In genomic region chr1:242321986-242322385, GRCh38 we compare ENCODE assay signal across 8 cellular contexts.
DNase-seq lines count a peak whose midpoint lies in the region; ATAC-seq, FAIRE-seq and TF ChIP-seq lines count a peak whose summit lies in the region.
"Not testable (repeated sequence)": the region's sequence is repeated elsewhere in the genome, so short reads cannot be mapped to it uniquely, and the experiment has no call there.

No MANE protein-coding gene starts in this region.

- peaks cover 13% of the 10 kb centered on the region for H3K9me3 Mint-ChIP-seq in progenitor cell of endocrine pancreas (ENCODE audit: low read depth)

- not testable (repeated sequence) for H3K4me1 Mint-ChIP-seq in progenitor cell of endocrine pancreas (ENCODE audit: low read depth)

- TF ChIP-seq POLR2A in A549 (IDR thresholded peaks at IDR 0.05; ENCODE audit: low read length) = not testable (repeated sequence)

- DNase-seq in A549 (ENCODE audit: low read depth in 1 of 2, low spot score in 1 of 2) (peak in 1 of 2 experiments; percentile 51), Daoy (ENCODE audit: low read depth) (peak; percentile 46), HT1080 (ENCODE audit: low read depth) (peak; percentile 70), astrocyte of the spinal cord (ENCODE audit: low read depth, low spot score) (peak; percentile 36), epithelial cell of esophagus (ENCODE audit: low read depth) (peak; percentile 51), kidney epithelial cell (ENCODE audit: low read depth) (peak; percentile 2)
- DNase-seq in RWPE2 (ENCODE audit: low spot score); progenitor cell of endocrine pancreas (ENCODE audit: low spot score, unreplicated experiment): not testable (repeated sequence)

- H3K4me2 ChIP-seq in A549 = peak overlapping the region; percentile 32

- WGBS in A549 (ENCODE audit: missing lambda C conversion rate) = 4% methylated on average over 7 of the region's 7 CpGs

- not testable (repeated sequence) for TF ChIP-seq CTCF in A549 (IDR thresholded peaks at IDR 0.05); RWPE2 (IDR thresholded peaks at IDR 0.05; ENCODE audit: poor library complexity, severe bottlenecking); astrocyte of the spinal cord (IDR thresholded peaks at IDR 0.05; ENCODE audit: low read depth, low read length); epithelial cell of esophagus (IDR thresholded peaks at IDR 0.05; ENCODE audit: insufficient read depth, low read depth, low read length, missing control alignments); kidney epithelial cell (IDR thresholded peaks at IDR 0.05; ENCODE audit: insufficient read depth, low read length, poor library complexity, severe bottlenecking); progenitor cell of endocrine pancreas (IDR thresholded peaks at IDR 0.05; ENCODE audit: unreplicated experiment)

- H3K27me3 Mint-ChIP-seq in progenitor cell of endocrine pancreas = not testable (repeated sequence)

- not testable (repeated sequence) for H3K4me3 Mint-ChIP-seq in progenitor cell of endocrine pancreas (ENCODE audit: low read depth)

- in situ Hi-C loops in astrocyte of the spinal cord (cut with HindIII; ENCODE audit: low sequenced_read_pairs) = not testable (repeated sequence)

- H3K27ac Mint-ChIP-seq in progenitor cell of endocrine pancreas = peak overlapping the region; percentile 63

- not testable (repeated sequence) for H3K9me3 ChIP-seq in A549; RWPE2 (ENCODE audit: severe bottlenecking)

- POLR2A ChIA-PET in A549 (lab: Yijun Ruan, JAX) = not testable (repeated sequence)

- H3K4me3 ChIP-seq in A549; RWPE2 (ENCODE audit: severe bottlenecking); astrocyte of the spinal cord (ENCODE audit: low read depth, low read length); epithelial cell of esophagus (ENCODE audit: low read length); kidney epithelial cell (ENCODE audit: low read depth, low read length): not testable (repeated sequence)

- peak overlapping the region; percentile 25 to 59; a peak in 4 of 6 replicates for H3K27ac ChIP-seq in A549
- not testable (repeated sequence) for H3K27ac ChIP-seq in RWPE2 (ENCODE audit: poor library complexity, severe bottlenecking)

- H3K36me3 ChIP-seq in RWPE2 (ENCODE audit: low read depth); kidney epithelial cell (ENCODE audit: control insufficient read depth, insufficient read depth, low read length): not testable (repeated sequence)

- CTCF ChIA-PET in A549 (lab: Yijun Ruan, JAX) = not testable (repeated sequence)

- peak; percentile 83 to 93 for ATAC-seq in A549
- ATAC-seq in RWPE2 (ENCODE audit: low read depth) = peak; percentile 64; the same call in 2 of the 3 replicates

- FAIRE-seq in A549 (lab: Jason Lieb, UNC) = not testable (repeated sequence)

- H3K4me1 ChIP-seq in A549 = peaks cover 11% of the 10 kb centered on the region; the same call in 2 of the 3 replicates
- not testable (repeated sequence) for H3K4me1 ChIP-seq in RWPE2 (ENCODE audit: insufficient read depth, poor library complexity, severe bottlenecking)

- not testable (repeated sequence) for TF ChIP-seq EP300 in A549 (IDR thresholded peaks at IDR 0.05)

- not testable (repeated sequence) for TF ChIP-seq RAD21 in A549 (conservative IDR thresholded peaks at IDR 0.05 in 1 of 2, IDR thresholded peaks at IDR 0.05 in 1 of 2)

- not testable (repeated sequence) for H3K27me3 ChIP-seq in RWPE2 (ENCODE audit: insufficient read depth, poor library complexity, severe bottlenecking); kidney epithelial cell (ENCODE audit: control insufficient read depth, insufficient read depth, low read length)

- not testable (repeated sequence) for H3K36me3 Mint-ChIP-seq in progenitor cell of endocrine pancreas (ENCODE audit: insufficient read depth)

TF ChIP-seq in A549, 52 proteins besides CTCF, POLR2A, EP300 and RAD21:
- TF ChIP-seq FOSL2 (IDR thresholded peaks at IDR 0.05) = not testable (repeated sequence)
- TF ChIP-seq FOSL2 (CRISPR knock-in tag; IDR thresholded peaks at IDR 0.05) (0 out of 2 replicates have a peak, but pooled peaks have one; percentile 20), GATA3 (IDR thresholded peaks at IDR 0.05; ENCODE audit: borderline replicate concordance) (0 out of 2 replicates have a peak, but pooled peaks have one; percentile 36), MAX (IDR thresholded peaks at IDR 0.05) (peak; percentile 41; the same call in 1 of the 2 replicates)
